In the genomic region with DNA sequence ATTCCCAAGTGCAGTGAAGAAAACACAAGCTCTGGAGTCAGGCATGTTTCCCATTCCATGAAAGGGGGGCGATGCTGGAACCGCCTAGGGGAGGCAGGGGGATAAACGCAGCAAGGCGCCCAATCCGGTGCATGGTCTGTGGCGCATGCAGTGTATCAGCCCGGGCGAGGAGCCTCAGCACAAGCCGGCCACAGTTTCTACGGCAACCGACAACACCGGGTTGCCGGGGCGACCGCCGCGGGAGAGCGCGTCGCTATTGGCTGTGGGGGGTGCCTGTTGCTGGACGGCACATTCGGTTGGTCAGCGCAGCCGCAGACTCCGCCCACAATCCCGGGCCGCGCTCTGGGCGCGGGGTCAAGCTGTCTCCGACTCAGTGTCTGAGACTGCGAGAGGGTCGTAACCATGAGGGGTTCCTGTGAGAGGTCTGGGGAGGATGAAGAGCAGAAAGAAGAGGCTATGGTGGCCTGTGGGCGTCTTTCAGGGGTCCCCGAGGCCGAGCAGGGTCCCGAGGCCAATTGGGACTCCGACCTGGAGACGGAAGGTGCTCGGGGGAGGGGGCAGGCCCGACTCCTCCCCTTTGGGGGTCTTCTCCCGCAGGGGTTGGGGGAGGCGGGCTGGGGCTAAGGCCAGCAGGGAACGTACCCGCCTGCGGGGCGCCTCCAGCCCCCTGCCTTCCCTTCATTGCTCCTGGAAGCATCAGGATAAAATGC, we compare ENCODE assay signal across 9 cellular contexts. TPM values are rescaled to one million over a fixed set of nuclear protein-coding genes. Genes with fewer than 3 reads are reported as not detected.
A peak's percentile ranks its signal among the peaks of the same experiment; 100 is the strongest.
DNase-seq lines count a peak whose midpoint lies in the region; ATAC-seq, FAIRE-seq and TF ChIP-seq lines count a peak whose summit lies in the region.
"Had no signal": no experiment of that assay in that cellular context is flagged by ENCODE, and none has a peak within 500 bp of the region (broad histone marks: within the 10 kb centered on the region; RNA-seq: fewer than 3 reads in every experiment).

A gene with protein sequence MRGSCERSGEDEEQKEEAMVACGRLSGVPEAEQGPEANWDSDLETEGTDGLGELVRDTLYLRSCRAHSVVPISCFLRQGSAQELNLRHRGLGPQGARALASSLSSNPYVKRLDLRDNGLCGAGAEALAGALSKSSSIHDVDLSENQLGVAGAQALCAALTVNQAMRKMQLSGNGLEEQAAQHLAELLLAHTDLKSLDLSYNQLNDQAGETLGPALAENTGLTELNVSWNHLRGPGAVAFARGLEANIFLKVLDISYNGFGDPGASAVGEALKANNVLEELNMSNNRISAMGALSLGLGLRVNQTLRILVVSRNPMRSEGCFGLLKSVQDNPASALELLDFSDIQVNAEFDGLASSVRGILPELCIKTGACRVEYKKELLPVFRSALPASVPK (plus strand): TSS at position 362 of the 710 bp plus-strand sequence. CDS start 41 bp downstream, at position 403.

- no peak within 1 kb of the TSS; the same call in 1 of the 2 replicates for H4K8ac ChIP-seq in H1 (ENCODE audit: extremely low read depth, insufficient read depth, low read length)

- H3K23ac ChIP-seq in H1 (ENCODE audit: insufficient read length) = no peak within 1 kb of the TSS

- no peak within 1 kb of the TSS for H4K91ac ChIP-seq in H1 (replicated peaks; ENCODE audit: insufficient read length, low read length)

- H3K4ac ChIP-seq in H1 (replicated peaks; ENCODE audit: insufficient read length, low read depth, low read length) = no peak within 1 kb of the TSS

- TF ChIP-seq CTCF in H1 (IDR thresholded peaks at IDR 0.05; ENCODE audit: control extremely low read depth in 1 of 3, insufficient read depth in 1 of 3, low read depth in 1 of 3, low read length in 3 of 3) (no peak), lung (IDR thresholded peaks at IDR 0.05; ENCODE audit: control extremely low read depth, extremely low read depth) (no peak)

- no peak within 1 kb of the TSS for H2BK15ac ChIP-seq in H1 (ENCODE audit: low read length)

- no peak for TF ChIP-seq POLR2A in H1 (IDR thresholded peaks at IDR 0.05; ENCODE audit: control extremely low read depth in 1 of 2, low read depth in 2 of 2, low read length in 2 of 2)

- WGBS in H1 (ENCODE audit: extremely low coverage in 1 of 2, insufficient coverage in 1 of 2, insufficient read length in 1 of 2, insufficient replicate concordance in 2 of 2, low coverage in 1 of 2, low lambda C conversion rate in 2 of 2, missing lambda C conversion rate in 1 of 2), 2 experiments = 2% methylated on average over 46 of the region's 47 CpGs; no CpG with 5 or more reads in 1 of the 2 experiments
- 7 to 9% methylated on average over 45 to 47 of the region's 47 CpGs for WGBS in lung, 2 donors

- H3K56ac ChIP-seq in H1 (replicated peaks; ENCODE audit: insufficient read length, low read depth, low read length) = no peak within 1 kb of the TSS

- H3K4me1 ChIP-seq in H1 (replicated peaks in 1 of 4; ENCODE audit: control insufficient read depth in 3 of 4, insufficient read depth in 4 of 4, low read length in 3 of 4) = peaks cover 0 to 10% (median 0%) of the 10 kb centered on the region in 4 experiments; a peak in 2 of 7 replicates
- H3K4me1 ChIP-seq in lung (ENCODE audit: control insufficient read depth in 2 of 2, insufficient read depth in 2 of 2, low read length in 2 of 2) = peaks cover 0 to 6% of the 10 kb centered on the region in 2 donors

- DNase-seq in activated gamma-delta T cell treated with Interleukin-2 at 50 U/mL for 16 hours = peak; percentile 54
- DNase-seq in activated gamma-delta T cell (lab: John Stamatoyannopoulos, UW) = no peak
- DNase-seq in NCI-H774 (lab: John Stamatoyannopoulos, UW) = peak; percentile 90
- peak; percentile 86 for DNase-seq in activated CD8-positive, alpha-beta memory T cell treated with anti-CD3 and anti-CD28 coated beads for 24 hours
- peak; percentile 74 to 97 for DNase-seq in H1 (ENCODE audit: low read depth in 1 of 2, low spot score in 2 of 2)
- peak; percentile 87 for DNase-seq in lung (ENCODE audit: low spot score)
- DNase-seq in stimulated activated CD4-positive, alpha-beta T cell treated with anti-CD3 and anti-CD28 coated beads, TNF-alpha, amount 100 ng/mL, for 24 hours (ENCODE audit: low read depth in 3 of 3) = peak; percentile 51 to 74 (median 53)

- H4K5ac ChIP-seq in H1 (ENCODE audit: insufficient read length, low read depth, low read length) = no peak within 1 kb of the TSS

- TF ChIP-seq EP300 in H1 (IDR thresholded peaks at IDR 0.05; ENCODE audit: borderline replicate concordance in 1 of 2, low read depth in 2 of 2, low read length in 2 of 2) = no peak

- no peak within 1 kb of the TSS for H2BK20ac ChIP-seq in H1 (ENCODE audit: low read length)

- peak within 1 kb of the TSS; percentile 79 to 92 for H3K4me2 ChIP-seq in H1 (ENCODE audit: insufficient read depth in 1 of 2, low read depth in 2 of 2, low read length in 2 of 2)

- H3K9me3 ChIP-seq in H1 (ENCODE audit: insufficient read depth in 2 of 2, low read depth in 1 of 2, low read length in 1 of 2) (no peaks in the 10 kb centered on the region), lung (ENCODE audit: control insufficient read depth in 2 of 2, insufficient read depth in 1 of 2, low read length in 1 of 2) (peaks cover 0 to 1% of the 10 kb centered on the region in 2 donors)

- H2BK5ac ChIP-seq in H1 (ENCODE audit: low read depth, low read length) = no peak within 1 kb of the TSS

- H3K36me3 ChIP-seq in H1 (ENCODE audit: control insufficient read depth in 2 of 4, insufficient read depth in 4 of 4, low read length in 3 of 4) (no peaks in the 10 kb centered on the region), lung (ENCODE audit: control insufficient read depth in 2 of 2, insufficient read depth in 2 of 2, low read length in 2 of 2) (no peaks in the 10 kb centered on the region)

- no peaks in the 10 kb centered on the region for H4K20me1 ChIP-seq in H1 (replicated peaks in 1 of 2; ENCODE audit: control insufficient read depth in 1 of 2, insufficient read depth in 2 of 2, low read length in 2 of 2)

- no peak within 1 kb of the TSS for H3K18ac ChIP-seq in H1 (ENCODE audit: extremely low read depth, low read length)

- H3K27ac ChIP-seq in H1 (ENCODE audit: low read depth, low read length) (no peak within 1 kb of the TSS), lung (ENCODE audit: low read depth in 1 of 2, low read length in 1 of 2) (no peak within 1 kb of the TSS)

- CTCF ChIA-PET in H1 (lab: Charles Lee; ENCODE audit: partially characterized antibody) = interaction anchor here (0.5 to 3.9 kb wide), 10 partner anchors 9 to 160 kb away, joined by 3 to 18 read pairs (median 3); partner anchors contain the start of gene SLC7A4

- H3K23me2 ChIP-seq in H1 (ENCODE audit: low read depth, low read length) = peaks cover 6% of the 10 kb centered on the region; the same call in 1 of the 2 replicates

- H3K27me3 ChIP-seq in H1 (replicated peaks in 1 of 4; ENCODE audit: control insufficient read depth in 3 of 4, extremely low read depth in 1 of 4, insufficient read depth in 3 of 4, low read length in 3 of 4) (peaks cover 0 to 7% (median 2%) of the 10 kb centered on the region in 4 experiments; a peak in 3 of 7 replicates), lung (ENCODE audit: control insufficient read depth, insufficient read depth) (no peaks in the 10 kb centered on the region)

- H3K14ac ChIP-seq in H1 (ENCODE audit: insufficient read length) = no peak within 1 kb of the TSS

- POLR2A ChIA-PET in H1 (lab: Charles Lee; ENCODE audit: partially characterized antibody) = interaction anchor here (1.0 to 1.1 kb wide), 2 partner anchors 18 to 78 kb away, joined by 4 to 5 read pairs; partner anchors contain the start of gene AIFM3

- peak; percentile 89 for ATAC-seq in HG03521 (IDR thresholded peaks at IDR 0.05; ENCODE audit: unreplicated experiment)
- ATAC-seq in lung (ENCODE audit: insufficient read depth, low FRiP score) = peak; percentile 87

- H2BK120ac ChIP-seq in H1 (replicated peaks; ENCODE audit: low read depth, low read length) = no peak within 1 kb of the TSS

- no peak within 1 kb of the TSS for H2AK5ac ChIP-seq in H1 (ENCODE audit: low read depth, low read length)

- H3K4me3 ChIP-seq in H1 (ENCODE audit: extremely low read depth in 1 of 4, insufficient read depth in 2 of 4, low read depth in 3 of 4, low read length in 4 of 4) (peak within 1 kb of the TSS; percentile 48 to 71 (median 70)), lung (no peak within 1 kb of the TSS)

- H2AFZ ChIP-seq in H1 (ENCODE audit: low read length) = peak within 1 kb of the TSS; percentile 84; the same call in 1 of the 2 replicates

- no peak for TF ChIP-seq RAD21 in H1 (IDR thresholded peaks at IDR 0.05 in 1 of 2, conservative IDR thresholded peaks at IDR 0.05 in 1 of 2; ENCODE audit: low read depth in 2 of 2, low read length in 2 of 2)

- no peak within 1 kb of the TSS for H2BK12ac ChIP-seq in H1 (ENCODE audit: low read depth, low read length)

- no peak for FAIRE-seq in H1 (lab: Jason Lieb, UNC)
- FAIRE-seq: A204.1 had no signal

- H3K9ac ChIP-seq in H1 (replicated peaks in 1 of 4; ENCODE audit: extremely low read depth in 1 of 4, low read depth in 3 of 4, low read length in 3 of 4) = peak within 1 kb of the TSS in 2 of 4 experiments; percentile 46 to 54; a peak in 2 of 7 replicates

- H3K79me1 ChIP-seq in H1 (ENCODE audit: low read depth, low read length) = no peaks in the 10 kb centered on the region

- no peaks in the 10 kb centered on the region for H3K79me2 ChIP-seq in H1 (ENCODE audit: control insufficient read depth in 1 of 2, insufficient read depth in 2 of 2, low read length in 2 of 2)

TF ChIP-seq in H1, 55 proteins besides CTCF, POLR2A, EP300 and RAD21 (continues in another document):
- TF ChIP-seq CBX8 (IDR thresholded peaks at IDR 0.05; ENCODE audit: borderline replicate concordance, low read depth, low read length) (no peak), SIX5 (IDR thresholded peaks at IDR 0.05; ENCODE audit: low read depth, low read length) (no peak), ZNF274 (IDR thresholded peaks at IDR 0.05; ENCODE audit: borderline replicate concordance, extremely low read depth, low read length) (no peak), SP4 (IDR thresholded peaks at IDR 0.05; ENCODE audit: low read length) (no peak), SP2 (IDR thresholded peaks at IDR 0.05; ENCODE audit: low read length) (peak; percentile 76), EGR1 (IDR thresholded peaks at IDR 0.05; ENCODE audit: borderline replicate concordance, low read depth, low read length) (no peak), CHD2 (IDR thresholded peaks at IDR 0.05; ENCODE audit: low read length) (peak; percentile 91)

RNA-seq across cellular contexts. Expression of the gene that starts here (rescaled TPM):
- not detected in 2 replicates for total RNA-seq in H1 (2021; fragmentation: NEBNext Ultra II Directional; extraction: Animal tissue kit (Norgen Biotek cat#: 25700))
- 0.03 TPM in 1 of 2 replicates, not detected in the other for polyA plus RNA-seq in H1 (2011; rRNA removed)
- polyA plus RNA-seq in H1 (2011; cell fraction: cytosol; rRNA removed) = 0.05 TPM
- polyA plus RNA-seq in H1 (2011; cell fraction: nucleus; rRNA removed) = 0.03 TPM
- not detected in 4 replicates for polyA plus RNA-seq in H1 (2012, experiment 1 of 2)
- polyA plus RNA-seq in H1 (2012, experiment 2 of 2) = not detected
- under 0.01 TPM for polyA plus RNA-seq in H1 (2013, experiment 1 of 2)
- polyA plus RNA-seq in H1 (2013, experiment 2 of 2) = not detected
- 0.10 TPM in 1 of 2 replicates, not detected in the other for polyA minus RNA-seq in H1 (2011; rRNA and poly(A)+ RNA removed)
- polyA minus RNA-seq in H1 (2011; cell fraction: cytosol; rRNA and poly(A)+ RNA removed) = not detected
- not detected for polyA minus RNA-seq in H1 (2011; cell fraction: nucleus; rRNA and poly(A)+ RNA removed)
- total RNA-seq in lung = 1 to 10 TPM in 1 of 2 donors, under 1 TPM in 1; 0.97 to 9.0 TPM
- 1 to 10 TPM; 1.9 to 2.7 TPM for polyA plus RNA-seq in lung

Comparison
In these comparisons a context has a peak if more than half of its experiments do, and no peak if none do; other contexts are left out.
1. Peak in DNase-seq, H3K4me3 ChIP-seq and H3K4me2 ChIP-seq in H1; RNA of the gene not detected or under 1 TPM.